1 cellular context compared by ENCODE assay signal in genomic region chr11:124674168-124674517, GRCh38.
TF ChIP-seq lines count a peak whose summit lies in the region.

No MANE protein-coding gene starts in this region.

TF ChIP-seq in endothelial cell of umbilical vein, 7 proteins besides CTCF, POLR2A, EP300 and RAD21:
- TF ChIP-seq JUN (IDR thresholded peaks at IDR 0.05; ENCODE audit: borderline replicate concordance, insufficient read depth, insufficient read length, low read depth) (no peak), MYC (IDR thresholded peaks at IDR 0.05; ENCODE audit: low read depth, low read length) (no peak), GATA2 (IDR thresholded peaks at IDR 0.05; ENCODE audit: insufficient read depth, insufficient read length, low read depth, low read length) (no peak), POLR2AphosphoS5 (IDR thresholded peaks at IDR 0.05; ENCODE audit: insufficient read depth, low read depth, low read length) (no peak), MAX (IDR thresholded peaks at IDR 0.05; ENCODE audit: insufficient read depth, insufficient read length) (no peak), EZH2 (IDR thresholded peaks at IDR 0.05; ENCODE audit: borderline replicate concordance, low read depth, low read length, severe bottlenecking) (no peak), FOS (IDR thresholded peaks at IDR 0.05; ENCODE audit: borderline replicate concordance, insufficient read depth, low read length) (no peak)
